In genomic region chrY:7274410-7274913, GRCh38 we compare ENCODE assay signal across 1 cellular context.
TF ChIP-seq lines count a peak whose summit lies in the region.

No MANE protein-coding gene starts in this region.

TF ChIP-seq in HepG2, 621 proteins besides CTCF, POLR2A, EP300 and RAD21 (continued from another document):
- TF ChIP-seq DBP (CRISPR knock-in tag; IDR thresholded peaks at IDR 0.05; ENCODE audit: not compliant biosample characterization) (no peak), ZNF850 (CRISPR knock-in tag; conservative IDR thresholded peaks at IDR 0.05) (no peak), GABPB1 (CRISPR knock-in tag; IDR thresholded peaks at IDR 0.05) (0 out of 2 replicates have a peak, but pooled peaks have one; percentile 54), ZNF788 (CRISPR knock-in tag; IDR thresholded peaks at IDR 0.05; ENCODE audit: borderline replicate concordance) (no peak), ZNF318 (CRISPR knock-in tag; IDR thresholded peaks at IDR 0.05) (no peak), PHF8 (CRISPR knock-in tag; IDR thresholded peaks at IDR 0.05) (0 out of 2 replicates have a peak, but pooled peaks have one; percentile 23), ATF7-NPFF (CRISPR knock-in tag; IDR thresholded peaks at IDR 0.05; ENCODE audit: low read depth) (no peak), AGO1 (IDR thresholded peaks at IDR 0.05; ENCODE audit: low read depth, low read length, poor library complexity, severe bottlenecking) (no peak), HOXA7 (CRISPR knock-in tag; IDR thresholded peaks at IDR 0.05) (no peak), ZNF274 (CRISPR knock-in tag; IDR thresholded peaks at IDR 0.05) (no peak), KDM3A (CRISPR knock-in tag; IDR thresholded peaks at IDR 0.05; ENCODE audit: low read depth) (no peak), ZNF580 (CRISPR knock-in tag; IDR thresholded peaks at IDR 0.05; ENCODE audit: borderline replicate concordance, low read depth) (0 out of 2 replicates have a peak, but pooled peaks have one; percentile 8), ZFY (CRISPR knock-in tag; IDR thresholded peaks at IDR 0.05) (peak; percentile 44; the same call in 1 of the 2 replicates), ZNF431 (CRISPR knock-in tag; IDR thresholded peaks at IDR 0.05; ENCODE audit: borderline replicate concordance, low read depth) (no peak), FOXM1 (CRISPR knock-in tag; IDR thresholded peaks at IDR 0.05) (no peak), KDM6A (CRISPR knock-in tag; IDR thresholded peaks at IDR 0.05; ENCODE audit: low read depth) (no peak), ZNF777 (CRISPR knock-in tag; IDR thresholded peaks at IDR 0.05) (0 out of 2 replicates have a peak, but pooled peaks have one; percentile 11), ZNF672 (CRISPR knock-in tag; IDR thresholded peaks at IDR 0.05) (no peak), ZNF800 (CRISPR knock-in tag; IDR thresholded peaks at IDR 0.05) (peak; percentile 86), MYC (CRISPR knock-in tag; IDR thresholded peaks at IDR 0.05; ENCODE audit: borderline replicate concordance) (0 out of 2 replicates have a peak, but pooled peaks have one; percentile 21), ZNF674 (CRISPR knock-in tag; IDR thresholded peaks at IDR 0.05; ENCODE audit: low read depth) (no peak), ZNF414 (CRISPR knock-in tag; IDR thresholded peaks at IDR 0.05) (no peak), NRL (CRISPR knock-in tag; IDR thresholded peaks at IDR 0.05; ENCODE audit: borderline replicate concordance) (no peak), ZNF784 (CRISPR knock-in tag; IDR thresholded peaks at IDR 0.05; ENCODE audit: borderline replicate concordance) (no peak), NFYC (CRISPR knock-in tag; IDR thresholded peaks at IDR 0.05) (no peak), PRMT3 (CRISPR knock-in tag; IDR thresholded peaks at IDR 0.05; ENCODE audit: borderline replicate concordance, low read depth) (no peak), HMGXB4 (CRISPR knock-in tag; IDR thresholded peaks at IDR 0.05; ENCODE audit: borderline replicate concordance in 1 of 2, low read depth in 1 of 2) (0 out of 4 replicates have a peak, but pooled peaks of 1 of the 2 experiments have one; percentile 10), MYNN (CRISPR knock-in tag; IDR thresholded peaks at IDR 0.05; ENCODE audit: low read depth) (no peak), ZMYM4 (CRISPR knock-in tag; IDR thresholded peaks at IDR 0.05) (no peak), HMG20A (CRISPR knock-in tag; IDR thresholded peaks at IDR 0.05; ENCODE audit: borderline replicate concordance) (no peak), TOE1 (CRISPR knock-in tag; IDR thresholded peaks at IDR 0.05) (no peak), ZNF687 (CRISPR knock-in tag; IDR thresholded peaks at IDR 0.05) (peak; percentile 61)
